1 cellular context compared by ENCODE assay signal in the genomic region with DNA sequence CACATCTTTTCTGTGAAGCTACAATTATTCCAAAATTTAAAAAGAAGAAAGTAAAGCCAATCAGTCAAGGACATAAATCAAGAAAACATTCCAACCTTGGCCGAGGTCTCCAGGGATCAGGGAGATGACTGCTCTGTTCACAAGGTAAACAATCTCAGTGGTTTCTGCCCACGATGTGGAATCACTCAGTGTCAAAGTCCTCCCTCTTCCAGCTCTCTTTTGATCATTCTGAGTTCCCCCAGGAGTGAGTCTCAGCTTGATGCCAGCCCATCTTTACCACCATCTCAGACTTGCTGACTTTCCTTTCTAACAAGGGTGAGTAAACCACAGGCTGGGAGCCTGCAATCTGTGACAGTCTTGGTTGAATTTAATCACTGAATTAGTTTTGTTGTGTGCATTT.
TF ChIP-seq lines count a peak whose summit lies in the region.

No MANE protein-coding gene starts in this region.

TF ChIP-seq in HepG2, 621 proteins besides CTCF, POLR2A, EP300 and RAD21 (continues in another document):
- TF ChIP-seq ZNF335 (CRISPR knock-in tag; IDR thresholded peaks at IDR 0.05) (no peak), SOX5 (CRISPR knock-in tag; IDR thresholded peaks at IDR 0.05; ENCODE audit: borderline replicate concordance) (peak; percentile 49; the same call in 1 of the 2 replicates), HOXA9 (CRISPR knock-in tag; IDR thresholded peaks at IDR 0.05; ENCODE audit: borderline replicate concordance) (no peak), REXO4 (CRISPR knock-in tag; IDR thresholded peaks at IDR 0.05; ENCODE audit: borderline replicate concordance) (no peak), ZNF558 (CRISPR knock-in tag; IDR thresholded peaks at IDR 0.05; ENCODE audit: borderline replicate concordance) (no peak), SP1 (IDR thresholded peaks at IDR 0.05) (no peak), SP1 (CRISPR knock-in tag; IDR thresholded peaks at IDR 0.05) (no peak), ISL2 (CRISPR knock-in tag; IDR thresholded peaks at IDR 0.05) (peak; percentile 61; the same call in 1 of the 2 replicates), ZNF775 (CRISPR knock-in tag; IDR thresholded peaks at IDR 0.05; ENCODE audit: borderline replicate concordance) (no peak), E2F2 (CRISPR knock-in tag; IDR thresholded peaks at IDR 0.05; ENCODE audit: borderline replicate concordance) (no peak), MED13 (CRISPR knock-in tag; IDR thresholded peaks at IDR 0.05) (no peak), ZNF501 (CRISPR knock-in tag; IDR thresholded peaks at IDR 0.05) (no peak), AGO2 (optimal IDR thresholded peaks at IDR 0.05; ENCODE audit: low read depth, low read length) (no peak), GFI1 (CRISPR knock-in tag; IDR thresholded peaks at IDR 0.05; ENCODE audit: borderline replicate concordance) (peak; percentile 96), PITX1 (CRISPR knock-in tag; IDR thresholded peaks at IDR 0.05) (no peak), ESRRA (CRISPR knock-in tag; IDR thresholded peaks at IDR 0.05; ENCODE audit: low read depth) (no peak), ZNF570 (CRISPR knock-in tag; IDR thresholded peaks at IDR 0.05; ENCODE audit: borderline replicate concordance) (no peak), CBFB (CRISPR knock-in tag; IDR thresholded peaks at IDR 0.05) (no peak), REL (CRISPR knock-in tag; conservative IDR thresholded peaks at IDR 0.05) (no peak), KDM3A (CRISPR knock-in tag; IDR thresholded peaks at IDR 0.05; ENCODE audit: low read depth) (no peak), BRCA1 (CRISPR knock-in tag; IDR thresholded peaks at IDR 0.05) (no peak), ZNF768 (CRISPR knock-in tag; IDR thresholded peaks at IDR 0.05) (no peak), PHB2 (IDR thresholded peaks at IDR 0.05; ENCODE audit: partially characterized antibody) (no peak), ZNF24 (IDR thresholded peaks at IDR 0.05) (no peak), GRHL1 (CRISPR knock-in tag; conservative IDR thresholded peaks at IDR 0.05) (no peak), PBX3 (CRISPR knock-in tag; IDR thresholded peaks at IDR 0.05; ENCODE audit: borderline replicate concordance) (no peak), AKAP8 (CRISPR knock-in tag; IDR thresholded peaks at IDR 0.05) (no peak), TAF15 (IDR thresholded peaks at IDR 0.05; ENCODE audit: low read depth, low read length, poor library complexity, severe bottlenecking) (no peak), ZSCAN12 (CRISPR knock-in tag; IDR thresholded peaks at IDR 0.05) (no peak), ZNF362 (CRISPR knock-in tag; IDR thresholded peaks at IDR 0.05; ENCODE audit: borderline replicate concordance) (no peak), RFX5 (IDR thresholded peaks at IDR 0.05; ENCODE audit: low read depth, low read length) (no peak), ZNF512B (CRISPR knock-in tag; IDR thresholded peaks at IDR 0.05; ENCODE audit: borderline replicate concordance) (no peak), KLF16 (CRISPR knock-in tag; IDR thresholded peaks at IDR 0.05) (0 out of 4 replicates have a peak, but pooled peaks of 1 of the 2 experiments have one; percentile 41), ZBTB20 (CRISPR knock-in tag; IDR thresholded peaks at IDR 0.05; ENCODE audit: borderline replicate concordance, low read depth) (no peak), GABPB1 (CRISPR knock-in tag; IDR thresholded peaks at IDR 0.05) (no peak), SP2 (CRISPR knock-in tag; IDR thresholded peaks at IDR 0.05) (no peak), TARDBP (CRISPR knock-in tag; IDR thresholded peaks at IDR 0.05) (peak; percentile 44; the same call in 1 of the 2 replicates), MLX (CRISPR knock-in tag; IDR thresholded peaks at IDR 0.05) (peak; percentile 55; the same call in 1 of the 2 replicates), KLF15 (CRISPR knock-in tag; IDR thresholded peaks at IDR 0.05; ENCODE audit: borderline replicate concordance) (no peak), TIGD3 (CRISPR knock-in tag; IDR thresholded peaks at IDR 0.05; ENCODE audit: borderline replicate concordance) (no peak), MATR3 (CRISPR knock-in tag; IDR thresholded peaks at IDR 0.05) (no peak), SATB2 (CRISPR knock-in tag; IDR thresholded peaks at IDR 0.05) (no peak), ZNF773 (CRISPR knock-in tag; IDR thresholded peaks at IDR 0.05; ENCODE audit: borderline replicate concordance) (no peak), MTA1 (CRISPR knock-in tag; IDR thresholded peaks at IDR 0.05; ENCODE audit: borderline replicate concordance) (no peak), KLF11 (CRISPR knock-in tag; IDR thresholded peaks at IDR 0.05) (no peak), SP4 (CRISPR knock-in tag; IDR thresholded peaks at IDR 0.05) (no peak), ZNF550 (CRISPR knock-in tag; IDR thresholded peaks at IDR 0.05; ENCODE audit: borderline replicate concordance) (no peak), TRIM24 (CRISPR knock-in tag; IDR thresholded peaks at IDR 0.05) (no peak)
- TF ChIP-seq, protein P1, sequence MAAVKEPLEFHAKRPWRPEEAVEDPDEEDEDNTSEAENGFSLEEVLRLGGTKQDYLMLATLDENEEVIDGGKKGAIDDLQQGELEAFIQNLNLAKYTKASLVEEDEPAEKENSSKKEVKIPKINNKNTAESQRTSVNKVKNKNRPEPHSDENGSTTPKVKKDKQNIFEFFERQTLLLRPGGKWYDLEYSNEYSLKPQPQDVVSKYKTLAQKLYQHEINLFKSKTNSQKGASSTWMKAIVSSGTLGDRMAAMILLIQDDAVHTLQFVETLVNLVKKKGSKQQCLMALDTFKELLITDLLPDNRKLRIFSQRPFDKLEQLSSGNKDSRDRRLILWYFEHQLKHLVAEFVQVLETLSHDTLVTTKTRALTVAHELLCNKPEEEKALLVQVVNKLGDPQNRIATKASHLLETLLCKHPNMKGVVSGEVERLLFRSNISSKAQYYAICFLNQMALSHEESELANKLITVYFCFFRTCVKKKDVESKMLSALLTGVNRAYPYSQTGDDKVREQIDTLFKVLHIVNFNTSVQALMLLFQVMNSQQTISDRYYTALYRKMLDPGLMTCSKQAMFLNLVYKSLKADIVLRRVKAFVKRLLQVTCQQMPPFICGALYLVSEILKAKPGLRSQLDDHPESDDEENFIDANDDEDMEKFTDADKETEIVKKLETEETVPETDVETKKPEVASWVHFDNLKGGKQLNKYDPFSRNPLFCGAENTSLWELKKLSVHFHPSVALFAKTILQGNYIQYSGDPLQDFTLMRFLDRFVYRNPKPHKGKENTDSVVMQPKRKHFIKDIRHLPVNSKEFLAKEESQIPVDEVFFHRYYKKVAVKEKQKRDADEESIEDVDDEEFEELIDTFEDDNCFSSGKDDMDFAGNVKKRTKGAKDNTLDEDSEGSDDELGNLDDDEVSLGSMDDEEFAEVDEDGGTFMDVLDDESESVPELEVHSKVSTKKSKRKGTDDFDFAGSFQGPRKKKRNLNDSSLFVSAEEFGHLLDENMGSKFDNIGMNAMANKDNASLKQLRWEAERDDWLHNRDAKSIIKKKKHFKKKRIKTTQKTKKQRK (IDR thresholded peaks at IDR 0.05; ENCODE audit: low read length) = no peak
- TF ChIP-seq, protein P2, sequence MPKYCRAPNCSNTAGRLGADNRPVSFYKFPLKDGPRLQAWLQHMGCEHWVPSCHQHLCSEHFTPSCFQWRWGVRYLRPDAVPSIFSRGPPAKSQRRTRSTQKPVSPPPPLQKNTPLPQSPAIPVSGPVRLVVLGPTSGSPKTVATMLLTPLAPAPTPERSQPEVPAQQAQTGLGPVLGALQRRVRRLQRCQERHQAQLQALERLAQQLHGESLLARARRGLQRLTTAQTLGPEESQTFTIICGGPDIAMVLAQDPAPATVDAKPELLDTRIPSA (CRISPR knock-in tag; IDR thresholded peaks at IDR 0.05; ENCODE audit: borderline replicate concordance) = no peak
- TF ChIP-seq, protein P3, sequence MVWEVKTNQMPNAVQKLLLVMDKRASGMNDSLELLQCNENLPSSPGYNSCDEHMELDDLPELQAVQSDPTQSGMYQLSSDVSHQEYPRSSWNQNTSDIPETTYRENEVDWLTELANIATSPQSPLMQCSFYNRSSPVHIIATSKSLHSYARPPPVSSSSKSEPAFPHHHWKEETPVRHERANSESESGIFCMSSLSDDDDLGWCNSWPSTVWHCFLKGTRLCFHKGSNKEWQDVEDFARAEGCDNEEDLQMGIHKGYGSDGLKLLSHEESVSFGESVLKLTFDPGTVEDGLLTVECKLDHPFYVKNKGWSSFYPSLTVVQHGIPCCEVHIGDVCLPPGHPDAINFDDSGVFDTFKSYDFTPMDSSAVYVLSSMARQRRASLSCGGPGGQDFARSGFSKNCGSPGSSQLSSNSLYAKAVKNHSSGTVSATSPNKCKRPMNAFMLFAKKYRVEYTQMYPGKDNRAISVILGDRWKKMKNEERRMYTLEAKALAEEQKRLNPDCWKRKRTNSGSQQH (CRISPR knock-in tag; IDR thresholded peaks at IDR 0.05; ENCODE audit: low read depth) = no peak
